In the genomic region with DNA sequence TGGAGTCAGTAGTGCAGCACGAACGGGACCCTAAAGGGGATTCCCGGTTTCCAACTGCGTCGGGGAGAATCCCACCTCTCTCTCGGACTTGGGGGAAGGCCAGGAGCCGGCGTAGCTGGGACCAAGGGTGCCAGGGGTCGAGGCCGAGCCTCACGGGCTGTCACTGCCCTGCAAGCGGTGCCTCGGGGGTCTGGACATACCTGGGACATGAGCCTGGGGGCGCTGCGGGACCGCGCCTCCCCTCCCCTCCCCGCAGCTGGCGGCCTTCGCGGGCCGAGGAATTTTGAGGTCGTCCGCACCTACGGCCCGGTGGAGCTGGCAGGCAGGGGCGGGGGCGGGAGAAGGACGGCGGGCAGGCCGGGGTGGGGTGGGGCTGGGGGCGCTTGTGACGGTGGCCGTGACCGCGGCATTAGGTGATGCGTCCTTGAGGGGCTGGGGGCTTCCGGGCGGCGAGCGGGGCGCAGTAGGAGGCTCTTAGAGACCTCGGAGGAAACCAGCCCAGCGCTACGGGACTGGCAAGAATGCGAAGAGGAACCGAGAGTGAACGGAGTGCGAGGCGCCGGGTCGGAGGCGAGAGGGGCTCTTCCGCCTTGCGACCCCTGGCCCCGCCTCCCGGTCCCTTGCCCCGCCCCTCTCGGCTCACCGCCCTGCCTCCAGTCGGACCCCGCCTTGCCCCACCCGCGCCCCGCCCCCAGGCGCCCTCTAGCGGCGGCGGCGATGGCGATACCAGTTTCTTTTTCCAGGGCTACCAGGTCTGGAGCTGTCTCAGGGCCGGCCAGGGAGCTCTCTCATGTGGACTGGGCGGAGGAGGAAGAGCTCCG, we compare ENCODE assay signal across 8 cellular contexts. TPM values are rescaled to one million over a fixed set of nuclear protein-coding genes. Genes with fewer than 3 reads are reported as not detected.
DNase-seq lines count a peak whose midpoint lies in the region; FAIRE-seq and TF ChIP-seq lines count a peak whose summit lies in the region.

No MANE protein-coding gene starts in this region.

- DNase-seq in G401 (ENCODE audit: low spot score) (peak; percentile 85), H54 (ENCODE audit: insufficient read length, low spot score) (peak; percentile 87), LNCaP clone FGC (ENCODE audit: low read depth) (peak; percentile 25), RPMI8226 (peak; percentile 96), fibroblast of the aortic adventitia (ENCODE audit: low read depth) (peak; percentile 74)
- DNase-seq in activated T-helper 2 cell treated with anti-CD3 and anti-CD28 coated beads, Interferon-gamma antibody, Interleukin-2, Interleukin-4, amounts not matched to agents 10 μg/mL and 5 μg/mL and 100 μg/mL, durations not matched to agents 14 hours and 24 hours and 36 hours (ENCODE audit: low spot score) = peak; percentile 90

- H3K4me3 ChIP-seq in LNCaP clone FGC (ENCODE audit: low read depth, low read length) (peak overlapping the region; percentile 52), fibroblast of the aortic adventitia (ENCODE audit: low read depth, low read length) (peak overlapping the region; percentile 79), neural cell (ENCODE audit: low read length) (peak overlapping the region; percentile 74)

- peak overlapping the region; percentile 10 for H3K27ac ChIP-seq in neural cell (ENCODE audit: low read length)

- H3K36me3 Mint-ChIP-seq in activated T-helper 2 cell treated with anti-CD3 and anti-CD28 coated beads, Interferon-gamma antibody, Interleukin-2, Interleukin-4, amounts not matched to agents 10 μg/mL and 5 μg/mL and 100 μg/mL, durations not matched to agents 14 hours and 24 hours and 36 hours (ENCODE audit: low read depth) = peaks cover 3% of the 10 kb centered on the region
- H3K36me3 Mint-ChIP-seq in stimulated activated naive CD8-positive, alpha-beta T cell treated with anti-CD3 and anti-CD28 coated beads, Interleukin-15, Interleukin-2, amounts not matched to agents 100 ng/mL and 50 ng/mL, for 24 hours (ENCODE audit: low read depth) = peaks cover 17% of the 10 kb centered on the region

- no peaks in the 10 kb centered on the region for H3K9me3 ChIP-seq in neural cell (ENCODE audit: low read length)

- H2AFZ ChIP-seq in neural cell (ENCODE audit: low read depth, low read length) = peak overlapping the region; percentile 56

- H4K20me1 ChIP-seq in neural cell (ENCODE audit: insufficient read depth) = no peaks in the 10 kb centered on the region

- H3K27ac Mint-ChIP-seq in activated T-helper 2 cell treated with anti-CD3 and anti-CD28 coated beads, Interferon-gamma antibody, Interleukin-2, Interleukin-4, amounts not matched to agents 10 μg/mL and 5 μg/mL and 100 μg/mL, durations not matched to agents 14 hours and 24 hours and 36 hours = peak overlapping the region; percentile 83
- peak overlapping the region; percentile 82 for H3K27ac Mint-ChIP-seq in stimulated activated naive CD8-positive, alpha-beta T cell treated with anti-CD3 and anti-CD28 coated beads, Interleukin-15, Interleukin-2, amounts not matched to agents 100 ng/mL and 50 ng/mL, for 24 hours

- intact Hi-C loops in activated T-helper 2 cell treated with anti-CD3 and anti-CD28 coated beads, Interferon-gamma antibody, Interleukin-2, Interleukin-4, amounts not matched to agents 10 μg/mL and 5 μg/mL and 100 μg/mL, durations not matched to agents 14 hours and 24 hours and 36 hours (cut with micrococcal nuclease) = loop anchor here (2.0 kb wide), 1 partner anchor 55 kb away; the partner anchor contains the start of gene CYCS

- TF ChIP-seq RAD21 in neural cell (conservative IDR thresholded peaks at IDR 0.05) = no peak

- H3K9me3 Mint-ChIP-seq in activated T-helper 2 cell treated with anti-CD3 and anti-CD28 coated beads, Interferon-gamma antibody, Interleukin-2, Interleukin-4, amounts not matched to agents 10 μg/mL and 5 μg/mL and 100 μg/mL, durations not matched to agents 14 hours and 24 hours and 36 hours = no peaks in the 10 kb centered on the region
- no peaks in the 10 kb centered on the region for H3K9me3 Mint-ChIP-seq in stimulated activated naive CD8-positive, alpha-beta T cell treated with anti-CD3 and anti-CD28 coated beads, Interleukin-15, Interleukin-2, amounts not matched to agents 100 ng/mL and 50 ng/mL, for 24 hours

- peak; percentile 84 for TF ChIP-seq CTCF in LNCaP clone FGC (IDR thresholded peaks at IDR 0.05; ENCODE audit: control insufficient read depth, extremely low read depth, insufficient read depth)
- TF ChIP-seq CTCF in fibroblast of the aortic adventitia (IDR thresholded peaks at IDR 0.05; ENCODE audit: insufficient read depth, low read length) = peak; percentile 70
- TF ChIP-seq CTCF in neural cell (IDR thresholded peaks at IDR 0.05; ENCODE audit: poor library complexity, severe bottlenecking) = peak; percentile 49

- peak overlapping the region; percentile 63 for H3K9ac ChIP-seq in neural cell (ENCODE audit: low read length)

- no peaks in the 10 kb centered on the region for H3K79me2 ChIP-seq in neural cell (replicated peaks; ENCODE audit: insufficient read depth, low read length)

- H3F3A ChIP-seq in neural cell (ENCODE audit: insufficient read depth, low read length, poor library complexity, severe bottlenecking) = no peaks in the 10 kb centered on the region

- in situ Hi-C loops in G401 (cut with HindIII; ENCODE audit: low sequenced_read_pairs) = no loop called here

- peaks cover 13% of the 10 kb centered on the region for H3K4me1 Mint-ChIP-seq in activated T-helper 2 cell treated with anti-CD3 and anti-CD28 coated beads, Interferon-gamma antibody, Interleukin-2, Interleukin-4, amounts not matched to agents 10 μg/mL and 5 μg/mL and 100 μg/mL, durations not matched to agents 14 hours and 24 hours and 36 hours (ENCODE audit: low read depth)
- peaks cover 16% of the 10 kb centered on the region for H3K4me1 Mint-ChIP-seq in stimulated activated naive CD8-positive, alpha-beta T cell treated with anti-CD3 and anti-CD28 coated beads, Interleukin-15, Interleukin-2, amounts not matched to agents 100 ng/mL and 50 ng/mL, for 24 hours (ENCODE audit: low read depth)

- H3K4me2 ChIP-seq in neural cell (ENCODE audit: low read length) = peak overlapping the region; percentile 38

- no peak for TF ChIP-seq EP300 in neural cell (conservative IDR thresholded peaks at IDR 0.05; ENCODE audit: poor library complexity, severe bottlenecking)

- no peaks in the 10 kb centered on the region for H3K36me3 ChIP-seq in neural cell (ENCODE audit: insufficient read depth, low read length)

- H3K27me3 ChIP-seq in neural cell (ENCODE audit: insufficient read depth, low read depth, low read length) = no peaks in the 10 kb centered on the region

- peaks cover 12% of the 10 kb centered on the region for H3K27me3 Mint-ChIP-seq in activated T-helper 2 cell treated with anti-CD3 and anti-CD28 coated beads, Interferon-gamma antibody, Interleukin-2, Interleukin-4, amounts not matched to agents 10 μg/mL and 5 μg/mL and 100 μg/mL, durations not matched to agents 14 hours and 24 hours and 36 hours (ENCODE audit: low read depth)
- no peaks in the 10 kb centered on the region for H3K27me3 Mint-ChIP-seq in stimulated activated naive CD8-positive, alpha-beta T cell treated with anti-CD3 and anti-CD28 coated beads, Interleukin-15, Interleukin-2, amounts not matched to agents 100 ng/mL and 50 ng/mL, for 24 hours

- no peak for FAIRE-seq in H54 (lab: Jason Lieb, UNC)

- H3K9me2 ChIP-seq in neural cell (ENCODE audit: insufficient read depth, low read length) = no peaks in the 10 kb centered on the region

- peak; percentile 34; the same call in 1 of the 2 replicates for TF ChIP-seq POLR2A in H54 (IDR thresholded peaks at IDR 0.05; ENCODE audit: low read depth, low read length)

- H3K4me3 Mint-ChIP-seq in activated T-helper 2 cell treated with anti-CD3 and anti-CD28 coated beads, Interferon-gamma antibody, Interleukin-2, Interleukin-4, amounts not matched to agents 10 μg/mL and 5 μg/mL and 100 μg/mL, durations not matched to agents 14 hours and 24 hours and 36 hours (ENCODE audit: low read depth) = peak overlapping the region; percentile 84
- peak overlapping the region; percentile 83 for H3K4me3 Mint-ChIP-seq in stimulated activated naive CD8-positive, alpha-beta T cell treated with anti-CD3 and anti-CD28 coated beads, Interleukin-15, Interleukin-2, amounts not matched to agents 100 ng/mL and 50 ng/mL, for 24 hours

RNA-seq across cellular contexts. Expression of gene NPVF, which starts 48.3 kb away (rescaled TPM):
- not detected in 2 replicates for total RNA-seq in G401 (2014; rRNA removed; shearing (Covaris generic))
- not detected in 2 replicates for total RNA-seq in activated T-helper 2 cell treated with anti-CD3 and anti-CD28 coated beads, Interferon-gamma antibody, Interleukin-2, Interleukin-4, amounts not matched to agents 10 μg/mL and 5 μg/mL and 100 μg/mL, durations not matched to agents 14 hours and 24 hours and 36 hours
- not detected in 2 replicates for total RNA-seq in fibroblast of the aortic adventitia (ENCODE audit: low replicate concordance)
- not detected in 2 replicates for polyA plus RNA-seq in neural cell
- not detected in 2 replicates for polyA minus RNA-seq in neural cell

RNA-seq across cellular contexts. Expression of gene CYCS, which starts 54.9 kb away (rescaled TPM):
- 74.3 and 176 TPM in 2 replicates for total RNA-seq in G401 (2014; rRNA removed; shearing (Covaris generic))
- 235 and 251 TPM in 2 replicates for total RNA-seq in activated T-helper 2 cell treated with anti-CD3 and anti-CD28 coated beads, Interferon-gamma antibody, Interleukin-2, Interleukin-4, amounts not matched to agents 10 μg/mL and 5 μg/mL and 100 μg/mL, durations not matched to agents 14 hours and 24 hours and 36 hours
- total RNA-seq in fibroblast of the aortic adventitia (ENCODE audit: low replicate concordance) = 9.0 and 51.9 TPM in 2 replicates
- 151 and 198 TPM in 2 replicates for polyA plus RNA-seq in neural cell
- 102 and 103 TPM in 2 replicates for polyA minus RNA-seq in neural cell

Comparison
In these comparisons a context has a peak if more than half of its experiments do, and no peak if none do; other contexts are left out.
1. Peak in every context shown above with its lines: DNase-seq, H3K4me3 ChIP-seq and H3K27ac ChIP-seq.
2. DNase-seq: peak in every context shown above with its lines; median percentile 96 in RPMI8226; 90 in activated T-helper 2 cell treated with anti-CD3 and anti-CD28 coated beads, Interferon-gamma antibody, Interleukin-2, Interleukin-4, amounts not matched to agents 10 μg/mL and 5 μg/mL and 100 μg/mL, durations not matched to agents 14 hours and 24 hours and 36 hours; 87 in H54; 85 in G401; 74 in fibroblast of the aortic adventitia; 25 in LNCaP clone FGC.